ENCODE assay signal across 10 cellular contexts in the genomic region with DNA sequence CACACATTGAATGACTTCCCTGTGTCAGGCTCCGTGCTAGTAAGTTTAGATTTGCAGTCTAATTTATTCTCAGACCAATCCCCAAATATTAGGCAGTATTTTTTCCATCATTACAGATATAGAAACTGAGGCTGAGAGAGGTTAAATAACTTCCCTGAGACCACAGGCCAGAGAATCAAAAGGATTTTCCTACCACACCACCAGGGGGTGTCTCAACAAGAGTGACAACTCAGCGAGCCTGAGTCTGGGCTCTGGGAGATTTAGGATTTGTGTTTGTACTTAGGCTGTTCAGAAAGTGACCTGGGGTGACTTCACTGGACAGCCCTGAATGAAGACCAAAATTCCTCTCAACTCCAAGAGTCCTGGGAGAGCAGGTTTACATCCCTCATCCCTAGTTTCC. TPM values are rescaled to one million over a fixed set of nuclear protein-coding genes. Genes with fewer than 3 reads are reported as not detected.
DNase-seq lines count a peak whose midpoint lies in the region; ATAC-seq, FAIRE-seq and TF ChIP-seq lines count a peak whose summit lies in the region.
"Had no signal": no experiment of that assay in that cellular context is flagged by ENCODE, and none has a peak within 500 bp of the region (broad histone marks: within the 10 kb centered on the region; RNA-seq: fewer than 3 reads in every experiment).

No MANE protein-coding gene starts in this region.

- no peaks in the 10 kb centered on the region for H3K9me3 ChIP-seq in SK-N-SH
- H3K9me3 ChIP-seq: lower lobe of right lung had no signal

- H4K20me1 ChIP-seq in SK-N-SH (ENCODE audit: insufficient read depth): no peaks in the 10 kb centered on the region

- H2AFZ ChIP-seq in SK-N-SH (ENCODE audit: low read depth): no peak overlapping the region

- no peak for TF ChIP-seq EP300 in SK-N-SH (IDR thresholded peaks at IDR 0.05; ENCODE audit: borderline replicate concordance in 1 of 2, low read depth in 1 of 2, low read length in 1 of 2)

- TF ChIP-seq CTCF in D721Med (IDR thresholded peaks at IDR 0.05; ENCODE audit: insufficient read depth, missing control alignments): peak; percentile 8
- TF ChIP-seq CTCF in SK-N-SH (IDR thresholded peaks at IDR 0.05): peak; percentile 40

- ATAC-seq in left lobe of liver: peak; percentile 79
- ATAC-seq in HG02642 (IDR thresholded peaks at IDR 0.05; ENCODE audit: poor library complexity, unreplicated experiment): no peak
- ATAC-seq in GM21447 (IDR thresholded peaks at IDR 0.05; ENCODE audit: unreplicated experiment): no peak
- ATAC-seq: lower lobe of right lung had no signal

- H3K27me3 ChIP-seq in SK-N-SH (ENCODE audit: insufficient read depth): peaks cover 13% of the 10 kb centered on the region; the same call in 1 of the 2 replicates

- H3K9me2 ChIP-seq in SK-N-SH: no peaks in the 10 kb centered on the region

- H3K27ac ChIP-seq in SK-N-SH (ENCODE audit: low read depth in 2 of 2, low read length in 1 of 2): no peak overlapping the region
- H3K27ac ChIP-seq: lower lobe of right lung had no signal

- FAIRE-seq in D721Med (lab: Jason Lieb, UNC): no peak

- in situ Hi-C loops in KBM-7 (cut with MboI; ENCODE audit: low pct_unique_long_range_greater_than_20kb, low sequenced_read_pairs): no loop called here

- CTCF ChIA-PET in SK-N-SH (lab: Yijun Ruan, JAX): interaction anchor here (0.7 to 3.7 kb wide), 3 partner anchors 37 to 45 kb away, joined by 3 to 15 read pairs (median 3); no protein-coding TSS in a partner anchor

- H3K4me1 ChIP-seq in SK-N-SH (ENCODE audit: control insufficient read depth in 1 of 2, insufficient read depth in 2 of 2, low read depth in 1 of 2, low read length in 1 of 2): no peaks in the 10 kb centered on the region
- H3K4me1 ChIP-seq: lower lobe of right lung had no signal

- DNase-seq in D721Med (ENCODE audit: insufficient read length, low spot score) (no peak), HT-29 (ENCODE audit: low spot score) (peak; percentile 28), SK-N-SH (no peak), left lobe of liver (ENCODE audit: low spot score) (no peak), KBM-7 (no peak)
- no peak for DNase-seq in activated CD8-positive, alpha-beta memory T cell treated with anti-CD3 and anti-CD28 coated beads, Interleukin-2, amount 50 U/mL, for 4 hours
- DNase-seq: foreskin melanocyte, lower lobe of right lung had no signal

- no peaks in the 10 kb centered on the region for H3K36me3 ChIP-seq in SK-N-SH (replicated peaks in 1 of 2; ENCODE audit: control insufficient read depth in 1 of 2, insufficient read depth in 2 of 2, low read length in 1 of 2)
- H3K36me3 ChIP-seq: lower lobe of right lung had no signal

- no peaks in the 10 kb centered on the region for H3K79me2 ChIP-seq in SK-N-SH (ENCODE audit: insufficient read depth)

- no peaks in the 10 kb centered on the region for H3F3A ChIP-seq in SK-N-SH (replicated peaks; ENCODE audit: insufficient read depth)

- no peak overlapping the region for H3K4me2 ChIP-seq in SK-N-SH

- POLR2A ChIA-PET in SK-N-SH (lab: Yijun Ruan, JAX): no interaction called here

- H3K9ac ChIP-seq in SK-N-SH: no peak overlapping the region

- H3K4me3 ChIP-seq in SK-N-SH (ENCODE audit: low read depth in 2 of 2, low read length in 1 of 2): no peak overlapping the region
- H3K4me3 ChIP-seq: lower lobe of right lung had no signal

- 0% methylated on average over 2 of the region's 2 CpGs for WGBS in SK-N-SH (ENCODE audit: low lambda C conversion rate)

- no peak for TF ChIP-seq RAD21 in SK-N-SH (IDR thresholded peaks at IDR 0.05; ENCODE audit: low read length)

TF ChIP-seq in SK-N-SH, 30 proteins besides CTCF, POLR2A, EP300 and RAD21:
- TF ChIP-seq RFX5 (IDR thresholded peaks at IDR 0.05; ENCODE audit: low read length): no peak
- TF ChIP-seq, protein P1, sequence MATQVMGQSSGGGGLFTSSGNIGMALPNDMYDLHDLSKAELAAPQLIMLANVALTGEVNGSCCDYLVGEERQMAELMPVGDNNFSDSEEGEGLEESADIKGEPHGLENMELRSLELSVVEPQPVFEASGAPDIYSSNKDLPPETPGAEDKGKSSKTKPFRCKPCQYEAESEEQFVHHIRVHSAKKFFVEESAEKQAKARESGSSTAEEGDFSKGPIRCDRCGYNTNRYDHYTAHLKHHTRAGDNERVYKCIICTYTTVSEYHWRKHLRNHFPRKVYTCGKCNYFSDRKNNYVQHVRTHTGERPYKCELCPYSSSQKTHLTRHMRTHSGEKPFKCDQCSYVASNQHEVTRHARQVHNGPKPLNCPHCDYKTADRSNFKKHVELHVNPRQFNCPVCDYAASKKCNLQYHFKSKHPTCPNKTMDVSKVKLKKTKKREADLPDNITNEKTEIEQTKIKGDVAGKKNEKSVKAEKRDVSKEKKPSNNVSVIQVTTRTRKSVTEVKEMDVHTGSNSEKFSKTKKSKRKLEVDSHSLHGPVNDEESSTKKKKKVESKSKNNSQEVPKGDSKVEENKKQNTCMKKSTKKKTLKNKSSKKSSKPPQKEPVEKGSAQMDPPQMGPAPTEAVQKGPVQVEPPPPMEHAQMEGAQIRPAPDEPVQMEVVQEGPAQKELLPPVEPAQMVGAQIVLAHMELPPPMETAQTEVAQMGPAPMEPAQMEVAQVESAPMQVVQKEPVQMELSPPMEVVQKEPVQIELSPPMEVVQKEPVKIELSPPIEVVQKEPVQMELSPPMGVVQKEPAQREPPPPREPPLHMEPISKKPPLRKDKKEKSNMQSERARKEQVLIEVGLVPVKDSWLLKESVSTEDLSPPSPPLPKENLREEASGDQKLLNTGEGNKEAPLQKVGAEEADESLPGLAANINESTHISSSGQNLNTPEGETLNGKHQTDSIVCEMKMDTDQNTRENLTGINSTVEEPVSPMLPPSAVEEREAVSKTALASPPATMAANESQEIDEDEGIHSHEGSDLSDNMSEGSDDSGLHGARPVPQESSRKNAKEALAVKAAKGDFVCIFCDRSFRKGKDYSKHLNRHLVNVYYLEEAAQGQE (IDR thresholded peaks at IDR 0.05; ENCODE audit: low read depth, low read length): no peak
- TF ChIP-seq GATA2 (CRISPR knock-in tag; IDR thresholded peaks at IDR 0.05): no peak
- no peak for TF ChIP-seq FOXM1 (IDR thresholded peaks at IDR 0.05; ENCODE audit: low read depth)

RNA-seq across cellular contexts. Expression of a gene that starts 13.3 kb away (rescaled TPM):
- total RNA-seq in HT-29 (2014; rRNA removed; shearing (Covaris generic)): not detected in 2 replicates
- polyA plus RNA-seq in SK-N-SH (2012; rRNA removed): not detected in 2 replicates
- not detected in 2 replicates for polyA plus RNA-seq in SK-N-SH (2012; cell fraction: cytosol; rRNA removed)
- not detected in 2 replicates for polyA plus RNA-seq in SK-N-SH (2012; cell fraction: nucleus; rRNA removed)
- total RNA-seq in left lobe of liver: not detected
- total RNA-seq: lower lobe of right lung had no signal

RNA-seq across cellular contexts. Expression of a gene that starts 17.0 kb away (rescaled TPM):
- total RNA-seq in HT-29 (2014; rRNA removed; shearing (Covaris generic)): 0.15 TPM in 1 of 2 replicates, not detected in the other
- not detected in 2 replicates for polyA plus RNA-seq in SK-N-SH (2012; rRNA removed)
- polyA plus RNA-seq in SK-N-SH (2012; cell fraction: cytosol; rRNA removed): not detected in 2 replicates
- not detected in 2 replicates for polyA plus RNA-seq in SK-N-SH (2012; cell fraction: nucleus; rRNA removed)
- not detected for total RNA-seq in left lobe of liver
- total RNA-seq: lower lobe of right lung had no signal
